In the genomic region with DNA sequence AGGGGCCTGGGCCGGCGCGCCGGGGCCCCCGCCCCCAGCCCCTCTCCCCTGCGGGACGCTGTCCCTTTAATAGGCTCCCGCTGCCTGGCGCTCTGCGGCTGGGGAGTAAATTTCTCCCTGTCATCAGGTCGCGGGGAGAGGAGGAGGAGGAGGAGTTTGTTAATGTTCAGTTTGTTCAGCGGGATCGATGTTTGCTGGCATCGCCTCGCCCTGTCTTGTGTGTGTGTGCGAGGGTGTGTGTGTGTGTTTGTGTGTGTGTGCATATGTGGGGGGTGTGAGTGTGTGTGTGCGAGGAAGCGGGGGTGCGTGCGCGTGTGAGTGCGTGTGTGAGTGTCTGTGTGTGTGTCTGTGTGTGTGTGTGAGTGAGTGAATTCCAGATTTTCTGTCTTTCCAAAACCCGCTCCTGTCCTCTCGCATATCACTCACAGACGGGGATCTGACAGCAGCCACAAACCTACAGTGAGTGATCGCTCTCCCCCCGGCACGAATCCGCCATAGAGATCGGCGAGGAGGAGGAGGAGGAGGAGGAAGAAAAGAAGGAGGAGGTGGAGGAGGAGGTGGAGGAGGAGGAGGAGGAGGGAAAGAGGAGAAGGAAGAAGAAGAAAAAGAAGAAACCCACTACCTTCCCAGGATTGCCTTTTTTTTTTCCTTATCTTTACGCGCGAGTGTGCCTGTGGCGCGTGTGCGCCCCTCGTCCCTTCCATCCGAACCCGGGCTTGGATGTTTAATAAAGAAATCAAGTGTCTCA, we compare ENCODE assay signal across 9 cellular contexts. TPM values are rescaled to one million over a fixed set of nuclear protein-coding genes. Genes with fewer than 3 reads are reported as not detected.
DNase-seq lines count a peak whose midpoint lies in the region; ATAC-seq, FAIRE-seq and TF ChIP-seq lines count a peak whose summit lies in the region.
"Had no signal": no experiment of that assay in that cellular context is flagged by ENCODE, and none has a peak within 500 bp of the region (broad histone marks: within the 10 kb centered on the region; RNA-seq: fewer than 3 reads in every experiment).

A gene with protein sequence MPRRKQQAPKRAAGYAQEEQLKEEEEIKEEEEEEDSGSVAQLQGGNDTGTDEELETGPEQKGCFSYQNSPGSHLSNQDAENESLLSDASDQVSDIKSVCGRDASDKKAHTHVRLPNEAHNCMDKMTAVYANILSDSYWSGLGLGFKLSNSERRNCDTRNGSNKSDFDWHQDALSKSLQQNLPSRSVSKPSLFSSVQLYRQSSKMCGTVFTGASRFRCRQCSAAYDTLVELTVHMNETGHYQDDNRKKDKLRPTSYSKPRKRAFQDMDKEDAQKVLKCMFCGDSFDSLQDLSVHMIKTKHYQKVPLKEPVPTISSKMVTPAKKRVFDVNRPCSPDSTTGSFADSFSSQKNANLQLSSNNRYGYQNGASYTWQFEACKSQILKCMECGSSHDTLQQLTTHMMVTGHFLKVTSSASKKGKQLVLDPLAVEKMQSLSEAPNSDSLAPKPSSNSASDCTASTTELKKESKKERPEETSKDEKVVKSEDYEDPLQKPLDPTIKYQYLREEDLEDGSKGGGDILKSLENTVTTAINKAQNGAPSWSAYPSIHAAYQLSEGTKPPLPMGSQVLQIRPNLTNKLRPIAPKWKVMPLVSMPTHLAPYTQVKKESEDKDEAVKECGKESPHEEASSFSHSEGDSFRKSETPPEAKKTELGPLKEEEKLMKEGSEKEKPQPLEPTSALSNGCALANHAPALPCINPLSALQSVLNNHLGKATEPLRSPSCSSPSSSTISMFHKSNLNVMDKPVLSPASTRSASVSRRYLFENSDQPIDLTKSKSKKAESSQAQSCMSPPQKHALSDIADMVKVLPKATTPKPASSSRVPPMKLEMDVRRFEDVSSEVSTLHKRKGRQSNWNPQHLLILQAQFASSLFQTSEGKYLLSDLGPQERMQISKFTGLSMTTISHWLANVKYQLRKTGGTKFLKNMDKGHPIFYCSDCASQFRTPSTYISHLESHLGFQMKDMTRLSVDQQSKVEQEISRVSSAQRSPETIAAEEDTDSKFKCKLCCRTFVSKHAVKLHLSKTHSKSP (N-terminal part only) (plus strand): TSS at position 169 of the 748 bp plus-strand sequence. CDS start 936 bp downstream, outside the sequence.

- H3K4me3 Mint-ChIP-seq in activated naive CD4-positive, alpha-beta T cell treated with anti-CD3 and anti-CD28 coated beads for 36 hours: peak within 1 kb of the TSS; percentile 94

- H3K9me3 ChIP-seq in heart left ventricle (no peaks in the 10 kb centered on the region), psoas muscle (no peaks in the 10 kb centered on the region)

- H3K36me3 ChIP-seq in heart left ventricle (no peaks in the 10 kb centered on the region), psoas muscle (ENCODE audit: insufficient read depth in 1 of 2, low read depth in 1 of 2) (no peaks in the 10 kb centered on the region)

- FAIRE-seq in H54 (lab: Jason Lieb, UNC): no peak

- H3K27me3 ChIP-seq in heart left ventricle (peaks cover 0 to 33% (median 17%) of the 10 kb centered on the region in 9 donors), psoas muscle (ENCODE audit: insufficient read depth in 3 of 3, low read length in 2 of 3) (peaks cover 0 to 24% (median 8%) of the 10 kb centered on the region in 3 donors)

- intact Hi-C loops in activated naive CD4-positive, alpha-beta T cell treated with anti-CD3 and anti-CD28 coated beads for 36 hours (cut with micrococcal nuclease): loop anchor here (5.0 kb wide), 3 partner anchors 100 to 660 kb away; no protein-coding TSS in a partner anchor
- intact Hi-C loops in heart left ventricle (cut with DNase I) (loop anchor here in 1 of 10 donors (5.0 kb wide), 1 partner anchor 245 kb away; no protein-coding TSS in a partner anchor), psoas muscle (cut with DNase I) (no loop called here)

- H3K4me3 ChIP-seq in heart left ventricle (peak within 1 kb of the TSS; percentile 14 to 75 (median 60)), psoas muscle (peak within 1 kb of the TSS; percentile 61)

- TF ChIP-seq POLR2A in H54 (IDR thresholded peaks at IDR 0.05; ENCODE audit: low read depth, low read length): no peak
- peak in 1 of 2 donors; percentile 16 for TF ChIP-seq POLR2A in heart left ventricle (IDR thresholded peaks at IDR 0.05)

- CTCF ChIA-PET in activated naive CD4-positive, alpha-beta T cell treated with anti-CD3 and anti-CD28 coated beads for 36 hours (lab: Charles Lee): no interaction called here

- TF ChIP-seq CTCF in heart left ventricle (IDR thresholded peaks at IDR 0.05) (no peak), psoas muscle (IDR thresholded peaks at IDR 0.05) (no peak)

- DNase-seq in H54 (ENCODE audit: insufficient read length, low spot score): peak; percentile 35
- peak; percentile 24 for DNase-seq in RPMI7951 (ENCODE audit: low read depth)
- peak; percentile 73 for DNase-seq in activated naive CD4-positive, alpha-beta T cell treated with anti-CD3 and anti-CD28 coated beads for 36 hours
- DNase-seq in heart left ventricle: peak in 4 of 5 donors; percentile 14 to 64 (median 42)
- peak; percentile 58 to 74 for DNase-seq in psoas muscle
- no peak for DNase-seq in cerebellar nuclear complex (lab: John Stamatoyannopoulos, UW)
- no peak for DNase-seq in COR-L47 (lab: John Stamatoyannopoulos, UW)

- H3K27ac ChIP-seq in heart left ventricle (peak within 1 kb of the TSS in 10 of 12 donors; percentile 24 to 79 (median 64)), psoas muscle (peak within 1 kb of the TSS; percentile 50)

- H3K36me3 Mint-ChIP-seq in activated naive CD4-positive, alpha-beta T cell treated with anti-CD3 and anti-CD28 coated beads for 36 hours (ENCODE audit: low read depth): peaks cover 34% of the 10 kb centered on the region

- ATAC-seq in heart left ventricle (peak in 3 of 4 donors; percentile 52 to 68 (median 64)), psoas muscle (peak; percentile 21 to 57 (median 38)), GM21619 (IDR thresholded peaks at IDR 0.05; ENCODE audit: unreplicated experiment) (no peak)

- no peaks in the 10 kb centered on the region for H3K9me3 Mint-ChIP-seq in activated naive CD4-positive, alpha-beta T cell treated with anti-CD3 and anti-CD28 coated beads for 36 hours

- no peaks in the 10 kb centered on the region for H3K27me3 Mint-ChIP-seq in activated naive CD4-positive, alpha-beta T cell treated with anti-CD3 and anti-CD28 coated beads for 36 hours (ENCODE audit: low read depth)

- H3K4me1 Mint-ChIP-seq in activated naive CD4-positive, alpha-beta T cell treated with anti-CD3 and anti-CD28 coated beads for 36 hours (ENCODE audit: low read depth): peaks cover 34% of the 10 kb centered on the region

- 0 to 2% (median 1%) methylated on average over 33 to 40 of the region's 41 CpGs for WGBS in heart left ventricle, 4 donors
- WGBS in psoas muscle, 3 donors: 1% methylated on average over 34 to 39 of the region's 41 CpGs

- H3K4me1 ChIP-seq in heart left ventricle: peaks cover 0 to 17% (median 0%) of the 10 kb centered on the region in 12 donors
- H3K4me1 ChIP-seq in psoas muscle: no peaks in the 10 kb centered on the region

- H3K27ac Mint-ChIP-seq in activated naive CD4-positive, alpha-beta T cell treated with anti-CD3 and anti-CD28 coated beads for 36 hours: peak within 1 kb of the TSS; percentile 98

RNA-seq across cellular contexts. Expression of the gene that starts here (rescaled TPM):
- total RNA-seq in RPMI7951 (2014; rRNA removed; shearing (Covaris generic)): 0.12 TPM in 1 of 2 replicates, not detected in the other
- 10 to 100 TPM; 34.1 to 37.8 TPM for total RNA-seq in activated naive CD4-positive, alpha-beta T cell treated with anti-CD3 and anti-CD28 coated beads for 36 hours
- total RNA-seq in heart left ventricle (10 to 100 TPM in 2 of 9 donors, 1 to 10 TPM in 7; 2.3 to 12.1 (median 5.0) TPM), psoas muscle (1 to 10 TPM; 1.9 to 7.5 (median 3.6) TPM)
- polyA plus RNA-seq in heart left ventricle (1 to 10 TPM; 1.8 to 2.3 TPM), psoas muscle (under 1 TPM; 0.39 to 0.94 (median 0.66) TPM)
- total RNA-seq: NCI-H460 had no signal

Comparison
In these comparisons a context has a peak if more than half of its experiments do, and no peak if none do; other contexts are left out.
1. Peak in DNase-seq in RPMI7951; RNA of the gene not detected or under 1 TPM.
2. DNase-seq: peak in H54 (single experiment), activated naive CD4-positive, alpha-beta T cell treated with anti-CD3 and anti-CD28 coated beads for 36 hours (single experiment), heart left ventricle (4 of 5) and psoas muscle (2 of 2); none in cerebellar nuclear complex (0 of 2) and COR-L47 (single experiment).